17 cellular contexts compared by ENCODE assay signal in genomic region chr17:10048951-10049350, GRCh38.
DNase-seq lines count a peak whose midpoint lies in the region; ATAC-seq, FAIRE-seq and TF ChIP-seq lines count a peak whose summit lies in the region.
"Had no signal": no experiment of that assay in that cellular context is flagged by ENCODE, and none has a peak within 500 bp of the region (broad histone marks: within the 10 kb centered on the region; RNA-seq: fewer than 3 reads in every experiment).

No MANE protein-coding gene starts in this region.

- H3K27me3 Mint-ChIP-seq in neural progenitor cell (ENCODE audit: insufficient read depth, low read depth) = peaks cover 4% of the 10 kb centered on the region

- H3K4me3 Mint-ChIP-seq in neural progenitor cell = no peak overlapping the region
- H3K4me3 Mint-ChIP-seq: nephron progenitor cell, WTC11 had no signal

- H3K4me2 ChIP-seq in A549 = no peak overlapping the region
- no peak overlapping the region for H3K4me2 ChIP-seq in neural progenitor cell

- ATAC-seq in A549 = no peak
- ATAC-seq in heart left ventricle = peak; percentile 15 to 52 (median 24)
- no peak for ATAC-seq in GM19328 (IDR thresholded peaks at IDR 0.05; ENCODE audit: unreplicated experiment)
- ATAC-seq: HCT116, WTC11 had no signal

- peak overlapping the region; percentile 29 for H2AFZ ChIP-seq in neural progenitor cell (replicated peaks)

- TF ChIP-seq RAD21 in A549 (conservative IDR thresholded peaks at IDR 0.05 in 1 of 2, IDR thresholded peaks at IDR 0.05 in 1 of 2) = no peak

- TF ChIP-seq POLR2A in A549 (IDR thresholded peaks at IDR 0.05; ENCODE audit: low read length) (no peak), heart left ventricle (IDR thresholded peaks at IDR 0.05) (no peak), H54 (IDR thresholded peaks at IDR 0.05; ENCODE audit: low read depth, low read length) (no peak)

- no peaks in the 10 kb centered on the region for H4K20me1 ChIP-seq in neural progenitor cell (ENCODE audit: low read depth)

- H3K27me3 ChIP-seq in heart left ventricle (no peaks in the 10 kb centered on the region), neural progenitor cell (no peaks in the 10 kb centered on the region)

- H3F3A ChIP-seq in neural progenitor cell (ENCODE audit: low read depth) = no peaks in the 10 kb centered on the region

- no peak overlapping the region for H3K27ac Mint-ChIP-seq in neural progenitor cell
- H3K27ac Mint-ChIP-seq: nephron progenitor cell, WTC11 had no signal

- no peak overlapping the region for H3K27ac ChIP-seq in A549
- H3K27ac ChIP-seq in heart left ventricle = peak overlapping the region in 6 of 12 donors; percentile 3 to 87 (median 52)
- no peak overlapping the region for H3K27ac ChIP-seq in neural progenitor cell
- H3K27ac ChIP-seq: RWPE1 had no signal

- FAIRE-seq in A549 (lab: Jason Lieb, UNC) (peak; percentile 23), H54 (lab: Jason Lieb, UNC) (no peak)

- intact Hi-C loops in heart left ventricle (cut with DNase I) = no loop called here

- H3K9me3 ChIP-seq in A549 (no peaks in the 10 kb centered on the region), heart left ventricle (no peaks in the 10 kb centered on the region), neural progenitor cell (ENCODE audit: low read depth) (no peaks in the 10 kb centered on the region)
- H3K9me3 ChIP-seq: Caco-2 had no signal

- no peaks in the 10 kb centered on the region for H3K4me1 ChIP-seq in A549
- peaks cover 0 to 61% (median 8%) of the 10 kb centered on the region in 12 donors for H3K4me1 ChIP-seq in heart left ventricle
- no peaks in the 10 kb centered on the region for H3K4me1 ChIP-seq in neural progenitor cell
- H3K4me1 ChIP-seq: Caco-2 had no signal

- H3K4me3 ChIP-seq in A549 = no peak overlapping the region
- no peak overlapping the region for H3K4me3 ChIP-seq in heart left ventricle
- H3K4me3 ChIP-seq in neural progenitor cell = no peak overlapping the region

- TF ChIP-seq CTCF in A549 (IDR thresholded peaks at IDR 0.05) (no peak), heart left ventricle (IDR thresholded peaks at IDR 0.05) (no peak), neural progenitor cell (IDR thresholded peaks at IDR 0.05) (no peak)

- H3K9ac ChIP-seq in neural progenitor cell = no peak overlapping the region

- TF ChIP-seq EP300 in A549 (IDR thresholded peaks at IDR 0.05) = no peak

- peaks cover 7% of the 10 kb centered on the region for H3K4me1 Mint-ChIP-seq in neural progenitor cell

- CTCF ChIA-PET in A549 (lab: Yijun Ruan, JAX) = interaction anchor here (0.8 to 1.1 kb wide), 3 partner anchors 11 to 568 kb away, joined by 3 read pairs; no protein-coding TSS in a partner anchor

- H3K9me3 Mint-ChIP-seq in neural progenitor cell = no peaks in the 10 kb centered on the region
- H3K9me3 Mint-ChIP-seq: nephron progenitor cell, WTC11 had no signal

- no peaks in the 10 kb centered on the region for H3K79me2 ChIP-seq in neural progenitor cell (ENCODE audit: low read depth)

- no peak for DNase-seq in A549 (ENCODE audit: low read depth in 1 of 2, low spot score in 1 of 2)
- peak in 40 of 58 donors; percentile 9 to 91 (median 59) for DNase-seq in anterior cingulate cortex (lab: John Stamatoyannopoulos, UW)
- DNase-seq in heart left ventricle = no peak
- no peak for DNase-seq in neural progenitor cell (ENCODE audit: low spot score)
- no peak for DNase-seq in H54 (ENCODE audit: insufficient read length, low spot score)
- DNase-seq in activated CD4-positive, alpha-beta T cell treated with anti-CD3 and anti-CD28 coated beads, Interleukin-2, amount 50 U/mL, for 4 hours = no peak
- no peak for DNase-seq in NCI-H1417 treated with DMSO at 0.1 percent for 48 hours (lab: John Stamatoyannopoulos, UW)
- DNase-seq: activated gamma-delta T cell treated with Interleukin-2 at 50 U/mL for 16 hours; Caco-2; NCI-H2107; NCI-H82; nephron progenitor cell; stimulated activated CD4-positive, alpha-beta T cell treated with anti-CD3 and anti-CD28 coated beads, Interleukin-2, amount 100 ng/mL, for 48 hours had no signal

- H3K36me3 ChIP-seq in heart left ventricle = no peaks in the 10 kb centered on the region
- H3K36me3 ChIP-seq in neural progenitor cell = no peaks in the 10 kb centered on the region

- 54% methylated on average over 6 of the region's 6 CpGs for WGBS in A549 (ENCODE audit: missing lambda C conversion rate)
- 76 to 88% (median 78%) methylated on average over 6 of the region's 6 CpGs for WGBS in heart left ventricle, 4 donors

- no peaks in the 10 kb centered on the region for H3K36me3 Mint-ChIP-seq in neural progenitor cell
- H3K36me3 Mint-ChIP-seq: WTC11 had no signal

- POLR2A ChIA-PET in A549 (lab: Yijun Ruan, JAX) = interaction anchor here (0.7 kb wide), 1 partner anchor 247 kb away, joined by 3 read pairs; no protein-coding TSS in a partner anchor

TF ChIP-seq in A549, 52 proteins besides CTCF, POLR2A, EP300 and RAD21:
- TF ChIP-seq RFX5 (IDR thresholded peaks at IDR 0.05) (no peak), RARB (CRISPR knock-in tag; IDR thresholded peaks at IDR 0.05) (no peak), EHMT2 (IDR thresholded peaks at IDR 0.05; ENCODE audit: low read depth) (no peak), POLR2AphosphoS2 (conservative IDR thresholded peaks at IDR 0.05; ENCODE audit: low read length) (no peak), EHF (CRISPR knock-in tag; IDR thresholded peaks at IDR 0.05) (no peak), ESRRA (IDR thresholded peaks at IDR 0.05; ENCODE audit: borderline replicate concordance, low read length) (no peak), KDM1A (IDR thresholded peaks at IDR 0.05; ENCODE audit: low read depth) (no peak)

Comparison
In these comparisons a context has a peak if more than half of its experiments do, and no peak if none do; other contexts are left out.
1. ATAC-seq: peak in heart left ventricle (4 of 4); none in A549 (0 of 2) and GM19328 (single experiment).
2. DNase-seq: peak in anterior cingulate cortex (40 of 58); none in A549 (0 of 2), heart left ventricle (0 of 5), neural progenitor cell (single experiment), H54 (single experiment), activated CD4-positive, alpha-beta T cell treated with anti-CD3 and anti-CD28 coated beads, Interleukin-2, amount 50 U/mL, for 4 hours (0 of 2) and NCI-H1417 treated with DMSO at 0.1 percent for 48 hours (single experiment).